ENCODE assay signal across 7 cellular contexts in genomic region chr10:101020427-101020826, GRCh38. TPM values are rescaled to one million over a fixed set of nuclear protein-coding genes. Genes with fewer than 3 reads are reported as not detected.
"Had no signal": no experiment of that assay in that cellular context is flagged by ENCODE, and none has a peak within 500 bp of the region (broad histone marks: within the 10 kb centered on the region; RNA-seq: fewer than 3 reads in every experiment).

No MANE protein-coding gene starts in this region.

- H3K9me3 Mint-ChIP-seq: GM23338, H9, IgD-negative memory B cell had no signal

- DNase-seq: H9, HCEC 1CT, KBM-7 had no signal

- H3K4me2 ChIP-seq: GM23338 had no signal

- H3K27ac Mint-ChIP-seq: GM23338, H9, IgD-negative memory B cell had no signal

- H3K4me3 ChIP-seq: GM23338 had no signal

- ATAC-seq: GM23338, HepG2 had no signal

- H3K4me3 Mint-ChIP-seq: GM23338, H9, IgD-negative memory B cell had no signal

- H3K27ac ChIP-seq: HL-60 had no signal

- H3K36me3 Mint-ChIP-seq: IgD-negative memory B cell had no signal

RNA-seq across cellular contexts. Expression of gene PDZD7, which starts 10.5 kb away (rescaled TPM):
- polyA plus RNA-seq: IgD-negative memory B cell had no signal
